23 cellular contexts compared by ENCODE assay signal in genomic region chr1:212118872-212119260, GRCh38.
DNase-seq lines count a peak whose midpoint lies in the region; ATAC-seq and TF ChIP-seq lines count a peak whose summit lies in the region.
"Had no signal": no experiment of that assay in that cellular context is flagged by ENCODE, and none has a peak within 500 bp of the region (broad histone marks: within the 10 kb centered on the region; RNA-seq: fewer than 3 reads in every experiment).

No MANE protein-coding gene starts in this region.

- no peaks in the 10 kb centered on the region for H3K36me3 ChIP-seq in HEK293 (ENCODE audit: control insufficient read depth in 2 of 2, insufficient read depth in 1 of 2, low read length in 2 of 2)
- H3K36me3 ChIP-seq: HAP-1, vagina had no signal

- no peaks in the 10 kb centered on the region for H3K4me1 ChIP-seq in HEK293 (ENCODE audit: control insufficient read depth, insufficient read depth, low read length)
- H3K4me1 ChIP-seq: A549, HAP-1, testis, vagina had no signal

- CTCF ChIA-PET in activated CD8-positive, alpha-beta T cell treated with anti-CD3 and anti-CD28 coated beads, Interleukin-2, amount 10 ng/mL, durations not matched to agents 7 days and 5 days (lab: Charles Lee): interaction anchor here (1.0 to 1.2 kb wide), 2 partner anchors 48 to 83 kb away, joined by 3 read pairs; partner anchors contain the start of genes DTL and INTS7
- CTCF ChIA-PET in activated CD8-positive, alpha-beta T cell treated with anti-CD3 and anti-CD28 coated beads for 36 hours (lab: Charles Lee): no interaction called here
- CTCF ChIA-PET in HEK293 (lab: Yijun Ruan, JAX): no interaction called here

- H3K9me3 Mint-ChIP-seq in activated CD8-positive, alpha-beta T cell treated with anti-CD3 and anti-CD28 coated beads, Interleukin-2, amount 10 ng/mL, durations not matched to agents 7 days and 5 days (ENCODE audit: insufficient read depth): no peaks in the 10 kb centered on the region
- H3K9me3 Mint-ChIP-seq in activated CD8-positive, alpha-beta T cell treated with anti-CD3 and anti-CD28 coated beads for 36 hours: no peaks in the 10 kb centered on the region
- no peaks in the 10 kb centered on the region for H3K9me3 Mint-ChIP-seq in activated T-helper 2 cell treated with anti-CD3 and anti-CD28 coated beads, Interferon-gamma antibody, Interleukin-2, Interleukin-4, amounts not matched to agents 10 μg/mL and 5 μg/mL and 100 μg/mL, durations not matched to agents 14 hours and 24 hours and 36 hours
- no peaks in the 10 kb centered on the region for H3K9me3 Mint-ChIP-seq in nephron progenitor cell
- H3K9me3 Mint-ChIP-seq: activated naive CD4-positive, alpha-beta T cell treated with anti-CD3 and anti-CD28 coated beads, Interleukin-2, amount 10 ng/mL, durations not matched to agents 7 days and 5 days; activated T-cell treated with anti-CD3 and anti-CD28 coated beads, Interleukin-2, amount 50 U/mL, for 72 hours; IgD-negative memory B cell had no signal

- H3K36me3 Mint-ChIP-seq in activated CD8-positive, alpha-beta T cell treated with anti-CD3 and anti-CD28 coated beads, Interleukin-2, amount 10 ng/mL, durations not matched to agents 7 days and 5 days (ENCODE audit: low read depth): peaks cover 8% of the 10 kb centered on the region
- H3K36me3 Mint-ChIP-seq in activated CD8-positive, alpha-beta T cell treated with anti-CD3 and anti-CD28 coated beads for 36 hours (ENCODE audit: low read depth): peaks cover 2% of the 10 kb centered on the region
- peaks cover 19% of the 10 kb centered on the region for H3K36me3 Mint-ChIP-seq in activated T-helper 2 cell treated with anti-CD3 and anti-CD28 coated beads, Interferon-gamma antibody, Interleukin-2, Interleukin-4, amounts not matched to agents 10 μg/mL and 5 μg/mL and 100 μg/mL, durations not matched to agents 14 hours and 24 hours and 36 hours (ENCODE audit: low read depth)
- no peaks in the 10 kb centered on the region for H3K36me3 Mint-ChIP-seq in nephron progenitor cell (ENCODE audit: low read depth)

- no peaks in the 10 kb centered on the region for H3K9me3 ChIP-seq in HEK293 (ENCODE audit: control insufficient read depth, insufficient read depth, low read depth, low read length)
- H3K9me3 ChIP-seq: A549, Caco-2, HAP-1, SK-N-SH, testis, vagina had no signal

- H3K27ac Mint-ChIP-seq in activated CD8-positive, alpha-beta T cell treated with anti-CD3 and anti-CD28 coated beads, Interleukin-2, amount 10 ng/mL, durations not matched to agents 7 days and 5 days: peak overlapping the region; percentile 17
- H3K27ac Mint-ChIP-seq in activated CD8-positive, alpha-beta T cell treated with anti-CD3 and anti-CD28 coated beads for 36 hours: no peak overlapping the region
- peak overlapping the region; percentile 38 for H3K27ac Mint-ChIP-seq in activated T-helper 2 cell treated with anti-CD3 and anti-CD28 coated beads, Interferon-gamma antibody, Interleukin-2, Interleukin-4, amounts not matched to agents 10 μg/mL and 5 μg/mL and 100 μg/mL, durations not matched to agents 14 hours and 24 hours and 36 hours
- peak overlapping the region; percentile 87 for H3K27ac Mint-ChIP-seq in nephron progenitor cell
- H3K27ac Mint-ChIP-seq: activated T-cell treated with anti-CD3 and anti-CD28 coated beads, Interleukin-2, amount 50 U/mL, for 72 hours; B cell had no signal

- TF ChIP-seq POLR2A in GM18505 (IDR thresholded peaks at IDR 0.05; ENCODE audit: borderline replicate concordance, extremely low read depth, insufficient read depth, insufficient read length): no peak

- peaks cover 22% of the 10 kb centered on the region for H3K4me1 Mint-ChIP-seq in activated CD8-positive, alpha-beta T cell treated with anti-CD3 and anti-CD28 coated beads, Interleukin-2, amount 10 ng/mL, durations not matched to agents 7 days and 5 days (ENCODE audit: low read depth)
- peaks cover 4% of the 10 kb centered on the region for H3K4me1 Mint-ChIP-seq in activated CD8-positive, alpha-beta T cell treated with anti-CD3 and anti-CD28 coated beads for 36 hours (ENCODE audit: low read depth)
- H3K4me1 Mint-ChIP-seq in activated T-helper 2 cell treated with anti-CD3 and anti-CD28 coated beads, Interferon-gamma antibody, Interleukin-2, Interleukin-4, amounts not matched to agents 10 μg/mL and 5 μg/mL and 100 μg/mL, durations not matched to agents 14 hours and 24 hours and 36 hours (ENCODE audit: low read depth): peaks cover 29% of the 10 kb centered on the region
- H3K4me1 Mint-ChIP-seq in nephron progenitor cell: peaks cover 12% of the 10 kb centered on the region
- H3K4me1 Mint-ChIP-seq: activated naive CD4-positive, alpha-beta T cell treated with anti-CD3 and anti-CD28 coated beads, Interleukin-2, amount 10 ng/mL, durations not matched to agents 7 days and 5 days had no signal

- ATAC-seq in activated CD8-positive, alpha-beta T cell treated with anti-CD3 and anti-CD28 coated beads, Interleukin-2, amount 10 ng/mL, durations not matched to agents 7 days and 5 days: no peak
- ATAC-seq in activated CD8-positive, alpha-beta T cell treated with anti-CD3 and anti-CD28 coated beads for 36 hours: no peak
- ATAC-seq in HG02571 (IDR thresholded peaks at IDR 0.05; ENCODE audit: unreplicated experiment): no peak
- no peak for ATAC-seq in GM18505 (IDR thresholded peaks at IDR 0.05; ENCODE audit: unreplicated experiment)
- no peak for ATAC-seq in HG02588 (IDR thresholded peaks at IDR 0.05; ENCODE audit: unreplicated experiment)

- no peak for DNase-seq in activated CD8-positive, alpha-beta T cell treated with anti-CD3 and anti-CD28 coated beads, Interleukin-2, amount 10 ng/mL, durations not matched to agents 7 days and 5 days
- DNase-seq in activated CD8-positive, alpha-beta T cell treated with anti-CD3 and anti-CD28 coated beads for 36 hours: no peak
- no peak for DNase-seq in activated T-helper 2 cell treated with anti-CD3 and anti-CD28 coated beads, Interferon-gamma antibody, Interleukin-2, Interleukin-4, amounts not matched to agents 10 μg/mL and 5 μg/mL and 100 μg/mL, durations not matched to agents 14 hours and 24 hours and 36 hours (ENCODE audit: low spot score)
- DNase-seq in nephron progenitor cell: no peak
- DNase-seq: activated naive CD4-positive, alpha-beta T cell treated with anti-CD3 and anti-CD28 coated beads, Interleukin-2, amount 10 ng/mL, durations not matched to agents 7 days and 5 days; activated T-cell treated with anti-CD3 and anti-CD28 coated beads, Interleukin-2, amount 50 U/mL, for 72 hours; Caco-2; DMS79 treated with DMSO at 0.1 percent for 48 hours; NCI-H1105; NCI-H2029; NCI-H526 treated with DMSO at 0.1 percent for 48 hours; SK-N-SH; testis had no signal

- no peak overlapping the region for H3K4me3 Mint-ChIP-seq in activated CD8-positive, alpha-beta T cell treated with anti-CD3 and anti-CD28 coated beads, Interleukin-2, amount 10 ng/mL, durations not matched to agents 7 days and 5 days
- H3K4me3 Mint-ChIP-seq in activated CD8-positive, alpha-beta T cell treated with anti-CD3 and anti-CD28 coated beads for 36 hours: no peak overlapping the region
- H3K4me3 Mint-ChIP-seq in activated T-helper 2 cell treated with anti-CD3 and anti-CD28 coated beads, Interferon-gamma antibody, Interleukin-2, Interleukin-4, amounts not matched to agents 10 μg/mL and 5 μg/mL and 100 μg/mL, durations not matched to agents 14 hours and 24 hours and 36 hours (ENCODE audit: low read depth): no peak overlapping the region
- no peak overlapping the region for H3K4me3 Mint-ChIP-seq in nephron progenitor cell
- H3K4me3 Mint-ChIP-seq: activated naive CD4-positive, alpha-beta T cell treated with anti-CD3 and anti-CD28 coated beads, Interleukin-2, amount 10 ng/mL, durations not matched to agents 7 days and 5 days; activated T-cell treated with anti-CD3 and anti-CD28 coated beads, Interleukin-2, amount 50 U/mL, for 72 hours; B cell; IgD-negative memory B cell had no signal

- no peaks in the 10 kb centered on the region for H3K27me3 Mint-ChIP-seq in activated CD8-positive, alpha-beta T cell treated with anti-CD3 and anti-CD28 coated beads, Interleukin-2, amount 10 ng/mL, durations not matched to agents 7 days and 5 days (ENCODE audit: low read depth)
- no peaks in the 10 kb centered on the region for H3K27me3 Mint-ChIP-seq in activated CD8-positive, alpha-beta T cell treated with anti-CD3 and anti-CD28 coated beads for 36 hours
- no peaks in the 10 kb centered on the region for H3K27me3 Mint-ChIP-seq in activated T-helper 2 cell treated with anti-CD3 and anti-CD28 coated beads, Interferon-gamma antibody, Interleukin-2, Interleukin-4, amounts not matched to agents 10 μg/mL and 5 μg/mL and 100 μg/mL, durations not matched to agents 14 hours and 24 hours and 36 hours (ENCODE audit: low read depth)
- H3K27me3 Mint-ChIP-seq in nephron progenitor cell (ENCODE audit: low read depth, poor library complexity): no peaks in the 10 kb centered on the region
- H3K27me3 Mint-ChIP-seq: activated naive CD4-positive, alpha-beta T cell treated with anti-CD3 and anti-CD28 coated beads, Interleukin-2, amount 10 ng/mL, durations not matched to agents 7 days and 5 days; B cell; IgD-negative memory B cell had no signal

- no peak for TF ChIP-seq CTCF in activated CD8-positive, alpha-beta T cell treated with anti-CD3 and anti-CD28 coated beads for 36 hours (IDR thresholded peaks at IDR 0.05)
- TF ChIP-seq CTCF in HEK293 (tag by site-specific recombination; IDR thresholded peaks at IDR 0.05): no peak
- TF ChIP-seq CTCF in nephron progenitor cell (IDR thresholded peaks at IDR 0.05): no peak

- no peak overlapping the region for H3K27ac ChIP-seq in HEK293 (ENCODE audit: extremely low read depth, low read depth, low read length)
- H3K27ac ChIP-seq: A549, testis, vagina had no signal

- intact Hi-C loops in activated CD8-positive, alpha-beta T cell treated with anti-CD3 and anti-CD28 coated beads for 36 hours (cut with micrococcal nuclease): no loop called here
- intact Hi-C loops in activated T-helper 2 cell treated with anti-CD3 and anti-CD28 coated beads, Interferon-gamma antibody, Interleukin-2, Interleukin-4, amounts not matched to agents 10 μg/mL and 5 μg/mL and 100 μg/mL, durations not matched to agents 14 hours and 24 hours and 36 hours (cut with micrococcal nuclease): no loop called here

- no peak overlapping the region for H3K4me3 ChIP-seq in HEK293 (ENCODE audit: low read depth, low read length)
- H3K4me3 ChIP-seq: A549, HAP-1, smooth muscle cell, testis, vagina had no signal

- POLR2A ChIA-PET in activated CD8-positive, alpha-beta T cell treated with anti-CD3 and anti-CD28 coated beads, Interleukin-2, amount 10 ng/mL, durations not matched to agents 7 days and 5 days (lab: Charles Lee): interaction anchor here (1.5 kb wide), 1 partner anchor 167 kb away, joined by 4 read pairs; no protein-coding TSS in a partner anchor
- POLR2A ChIA-PET in activated CD8-positive, alpha-beta T cell treated with anti-CD3 and anti-CD28 coated beads for 36 hours (lab: Charles Lee): interaction anchor here (0.6 to 1.1 kb wide), 2 partner anchors 9 to 12 kb away, joined by 3 read pairs; no protein-coding TSS in a partner anchor
- POLR2A ChIA-PET in HEK293 (lab: Yijun Ruan, JAX): interaction anchor here (0.6 kb wide), 1 partner anchor 17 kb away, joined by 4 read pairs; no protein-coding TSS in a partner anchor

TF ChIP-seq in HEK293, 187 proteins besides CTCF, POLR2A, EP300 and RAD21 (continues in another document):
- TF ChIP-seq ZNF654 (tag by site-specific recombination; IDR thresholded peaks at IDR 0.05; ENCODE audit: low read depth): no peak
